Comparison of ENCODE assay signal across 8 cellular contexts in the genomic region with DNA sequence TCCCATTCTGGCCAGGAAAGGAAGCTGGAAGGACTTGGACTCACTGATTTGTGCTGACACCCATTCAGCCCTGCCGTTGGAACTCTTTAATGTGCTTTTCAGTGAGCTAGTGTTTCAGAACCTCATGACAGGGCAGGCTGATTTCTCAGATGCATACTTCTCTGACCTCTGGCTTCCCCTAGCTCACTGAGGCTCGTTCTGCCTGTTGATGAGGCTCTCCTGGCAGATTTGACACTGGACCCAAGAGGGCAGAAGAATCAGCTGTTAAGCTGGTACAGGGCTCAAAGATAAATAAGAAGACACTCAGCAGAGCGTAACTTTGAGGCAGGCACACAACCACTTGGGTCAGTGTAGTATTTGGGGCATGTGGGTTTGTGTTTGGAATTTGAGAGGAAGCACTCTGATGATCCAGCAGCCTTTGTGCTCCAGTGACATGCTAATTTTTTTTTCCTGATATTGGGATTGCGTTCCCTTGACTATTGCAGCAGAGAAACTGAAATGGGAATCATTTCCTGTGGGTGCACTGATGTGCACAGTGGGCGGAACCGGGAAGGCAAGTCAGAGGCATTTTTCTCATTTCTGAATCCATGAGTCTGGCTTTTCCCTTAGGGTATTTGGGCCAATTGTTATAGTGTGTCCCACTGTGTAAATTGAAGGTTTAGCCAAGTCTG.
DNase-seq lines count a peak whose midpoint lies in the region; ATAC-seq, FAIRE-seq and TF ChIP-seq lines count a peak whose summit lies in the region.

No MANE protein-coding gene starts in this region.

- H2AK9ac ChIP-seq in IMR-90 (replicated peaks; ENCODE audit: low read depth, low read length, poor library complexity), result peak overlapping the region; percentile 60

- peak overlapping the region; percentile 82 for H2AFZ ChIP-seq in IMR-90 (replicated peaks; ENCODE audit: low read length, poor library complexity)

- H3K4ac ChIP-seq in IMR-90 (ENCODE audit: low read depth, low read length), result peak overlapping the region; percentile 71

- intact Hi-C loops in IMR-90 (cut with micrococcal nuclease), result loop anchor here (2.0 kb wide), 2 partner anchors 47 to 81 kb away; partner anchors contain the start of gene CARMIL1
- intact Hi-C loops in mucosa of descending colon (cut with DNase I, micrococcal nuclease), result no loop called here

- H3K4me3 ChIP-seq in A549 (no peak overlapping the region), IMR-90 (ENCODE audit: insufficient read depth, low read depth, low read length) (no peak overlapping the region), mucosa of descending colon (no peak overlapping the region), WERI-Rb-1 (ENCODE audit: low read depth, low read length) (no peak overlapping the region)

- H3K4me1 ChIP-seq in A549 (peaks cover 19% of the 10 kb centered on the region), IMR-90 (ENCODE audit: control insufficient read depth, insufficient read depth, low read length) (peaks cover 6% of the 10 kb centered on the region; the same call in 1 of the 2 replicates), mucosa of descending colon (ENCODE audit: low read depth) (peaks cover 4% of the 10 kb centered on the region)

- 67% methylated on average over 6 of the region's 6 CpGs for WGBS in A549 (ENCODE audit: missing lambda C conversion rate)
- 25% methylated on average over 4 of the region's 6 CpGs; no CpG with 5 or more reads in 1 of the 2 experiments for WGBS in IMR-90 (ENCODE audit: extremely low coverage in 2 of 2, insufficient read length in 1 of 2), 2 experiments

- peak overlapping the region; percentile 39; the same call in 1 of the 2 replicates for H3K23ac ChIP-seq in IMR-90 (ENCODE audit: low read depth, low read length)

- TF ChIP-seq RAD21 in A549 (conservative IDR thresholded peaks at IDR 0.05 in 1 of 2, IDR thresholded peaks at IDR 0.05 in 1 of 2) (no peak), IMR-90 (IDR thresholded peaks at IDR 0.05; ENCODE audit: low read length) (no peak)

- peak overlapping the region; percentile 63; the same call in 1 of the 3 replicates for H2BK15ac ChIP-seq in IMR-90 (ENCODE audit: low read depth, low read length)

- no peaks in the 10 kb centered on the region for H3K36me3 ChIP-seq in IMR-90 (ENCODE audit: control insufficient read depth, insufficient read depth, low read length)
- no peaks in the 10 kb centered on the region for H3K36me3 ChIP-seq in mucosa of descending colon (ENCODE audit: low read depth)
- no peaks in the 10 kb centered on the region for H3K36me3 ChIP-seq in WERI-Rb-1

- H2BK120ac ChIP-seq in IMR-90 (ENCODE audit: low read depth, low read length), result peak overlapping the region; percentile 79

- no peak for TF ChIP-seq EP300 in A549 (IDR thresholded peaks at IDR 0.05)

- in situ Hi-C loops in IMR-90 (cut with MboI; ENCODE audit: low sequenced_read_pairs), result no loop called here

- ATAC-seq in A549 (no peak; a peak in 2 of 6 replicates), IMR-90 (ENCODE audit: low read depth) (peak; percentile 80), mucosa of descending colon (peak; percentile 52)

- H3K18ac ChIP-seq in IMR-90 (ENCODE audit: low read depth, low read length), result peak overlapping the region; percentile 31; the same call in 1 of the 2 replicates

- H3K56ac ChIP-seq in IMR-90 (ENCODE audit: extremely low read depth, insufficient read depth, low read length), result no peak overlapping the region; the same call in 1 of the 2 replicates

- H3K79me1 ChIP-seq in IMR-90 (ENCODE audit: low read depth in 1 of 2, low read length in 2 of 2), result peaks cover 0 to 5% of the 10 kb centered on the region in 2 experiments; a peak in 1 of 4 replicates

- DNase-seq in A549 (ENCODE audit: low read depth in 1 of 2, low spot score in 1 of 2), result peak in 1 of 2 experiments; percentile 7
- DNase-seq in IMR-90, result peak; percentile 50
- DNase-seq in dedifferentiated amniotic fluid mesenchymal stem cell (ENCODE audit: extremely low spot score), result peak; percentile 86
- no peak for DNase-seq in mucosa of descending colon
- no peak for DNase-seq in DMS 273 treated with DMSO at 0.1 percent for 48 hours (lab: John Stamatoyannopoulos, UW)
- DNase-seq in activated naive CD4-positive, alpha-beta T cell treated with anti-CD3 and anti-CD28 coated beads, Interleukin-2, amount 50 U/mL, for 16 hours, result no peak
- no peak for DNase-seq in WERI-Rb-1
- no peak for DNase-seq in NCI-H1105 treated with DMSO at 0.1 percent for 48 hours (lab: John Stamatoyannopoulos, UW)

- POLR2A ChIA-PET in A549 (lab: Yijun Ruan, JAX), result no interaction called here
- POLR2A ChIA-PET in IMR-90 (lab: Charles Lee; ENCODE audit: unreplicated experiment), result no interaction called here

- CTCF ChIA-PET in A549 (lab: Yijun Ruan, JAX), result interaction anchor here (0.6 to 1.7 kb wide), 2 partner anchors 81 to 93 kb away, joined by 3 to 4 read pairs; partner anchors contain the start of gene CARMIL1
- CTCF ChIA-PET in IMR-90 (lab: Yijun Ruan, JAX), result interaction anchor here (1.2 to 1.8 kb wide), 2 partner anchors 81 to 131 kb away, joined by 4 read pairs; no protein-coding TSS in a partner anchor

- TF ChIP-seq CTCF in A549 (IDR thresholded peaks at IDR 0.05), result no peak
- no peak for TF ChIP-seq CTCF in IMR-90 (conservative IDR thresholded peaks at IDR 0.05; ENCODE audit: low read depth, low read length)
- no peak for TF ChIP-seq CTCF in mucosa of descending colon (IDR thresholded peaks at IDR 0.05)
- TF ChIP-seq CTCF in WERI-Rb-1 (IDR thresholded peaks at IDR 0.05; ENCODE audit: low read depth, low read length), result no peak

- H3K9ac ChIP-seq in IMR-90 (ENCODE audit: low read depth, low read length), result peak overlapping the region; percentile 10; the same call in 1 of the 2 replicates

- H4K8ac ChIP-seq in IMR-90 (ENCODE audit: low read depth in 2 of 2, low read length in 2 of 2), result peak overlapping the region in 1 of 2 experiments; percentile 59; a peak in 2 of 4 replicates

- H4K5ac ChIP-seq in IMR-90 (ENCODE audit: low read depth, low read length), result peak overlapping the region; percentile 1; the same call in 1 of the 2 replicates

- H3K9me3 ChIP-seq in A549 (no peaks in the 10 kb centered on the region), IMR-90 (ENCODE audit: control insufficient read depth, insufficient read depth, low read length) (no peaks in the 10 kb centered on the region), mucosa of descending colon (no peaks in the 10 kb centered on the region), WERI-Rb-1 (ENCODE audit: severe bottlenecking) (no peaks in the 10 kb centered on the region)

- peak overlapping the region; percentile 61; the same call in 1 of the 2 replicates for H3K14ac ChIP-seq in IMR-90 (replicated peaks; ENCODE audit: low read depth, low read length)

- H4K20me1 ChIP-seq in IMR-90 (ENCODE audit: insufficient read depth, low read length), result no peaks in the 10 kb centered on the region

- H2BK5ac ChIP-seq in IMR-90 (ENCODE audit: low read depth, low read length, poor library complexity, severe bottlenecking), result no peak overlapping the region

- FAIRE-seq in A549 (lab: Jason Lieb, UNC), result no peak

- peak overlapping the region; percentile 47; the same call in 1 of the 2 replicates for H2AK5ac ChIP-seq in IMR-90 (ENCODE audit: low read depth, low read length)

- H3K27me3 ChIP-seq in IMR-90 (ENCODE audit: control insufficient read depth, insufficient read depth, low read length), result no peaks in the 10 kb centered on the region
- no peaks in the 10 kb centered on the region for H3K27me3 ChIP-seq in WERI-Rb-1 (ENCODE audit: insufficient read depth, low read depth, severe bottlenecking)

- peaks cover 8% of the 10 kb centered on the region for H3K9me1 ChIP-seq in IMR-90 (ENCODE audit: insufficient read depth, low read length)

- no TSS peak for BruUV-seq in IMR-90 (replicated peaks; lab: Mats Ljungman, UMichigan)

- H3K27ac ChIP-seq in A549 (peak overlapping the region in 1 of 2 experiments; percentile 66; a peak in 2 of 6 replicates), IMR-90 (ENCODE audit: insufficient read depth, low read length) (peak overlapping the region; percentile 63; the same call in 1 of the 2 replicates), WERI-Rb-1 (no peak overlapping the region)

- TF ChIP-seq POLR2A in A549 (IDR thresholded peaks at IDR 0.05; ENCODE audit: low read length) (no peak), IMR-90 (IDR thresholded peaks at IDR 0.05; ENCODE audit: low read depth, low read length) (no peak)

- H2BK20ac ChIP-seq in IMR-90 (ENCODE audit: low read depth, low read length), result peak overlapping the region; percentile 66

- H3K4me2 ChIP-seq in A549, result peak overlapping the region; percentile 24; the same call in 2 of the 3 replicates
- H3K4me2 ChIP-seq in IMR-90 (ENCODE audit: low read depth, low read length), result peak overlapping the region; percentile 20; the same call in 1 of the 2 replicates

- H4K91ac ChIP-seq in IMR-90 (ENCODE audit: insufficient read depth, low read depth, low read length), result peak overlapping the region; percentile 84

- dilution Hi-C loops in IMR-90 (cut with HindIII; ENCODE audit: low sequenced_read_pairs, unreplicated experiment), result no loop called here

TF ChIP-seq in A549, 52 proteins besides CTCF, POLR2A, EP300 and RAD21 (continues in another document):
- TF ChIP-seq E2F6 (IDR thresholded peaks at IDR 0.05; ENCODE audit: borderline replicate concordance, low read depth) (no peak), HES2 (IDR thresholded peaks at IDR 0.05) (no peak)

TF ChIP-seq in IMR-90, 13 proteins besides CTCF, POLR2A, EP300 and RAD21:
- TF ChIP-seq CEBPB (IDR thresholded peaks at IDR 0.05; ENCODE audit: low read depth, low read length) (peak; percentile 78; the same call in 1 of the 2 replicates), RCOR1 (IDR thresholded peaks at IDR 0.05; ENCODE audit: insufficient replicate concordance, low read length) (no peak)
TF ChIP-seq in IMR-90: peak in this region for 1.

Comparison
In these comparisons a context has a peak if more than half of its experiments do, and no peak if none do; other contexts are left out.
1. ATAC-seq: peak in IMR-90 (single experiment) and mucosa of descending colon (single experiment); none in A549 (0 of 2).
2. DNase-seq: peak in IMR-90 (single experiment) and dedifferentiated amniotic fluid mesenchymal stem cell (single experiment); none in mucosa of descending colon (0 of 3), DMS 273 treated with DMSO at 0.1 percent for 48 hours (single experiment), activated naive CD4-positive, alpha-beta T cell treated with anti-CD3 and anti-CD28 coated beads, Interleukin-2, amount 50 U/mL, for 16 hours (single experiment), WERI-Rb-1 (single experiment) and NCI-H1105 treated with DMSO at 0.1 percent for 48 hours (single experiment).